Comparison of ENCODE assay signal across 1 cellular context in genomic region chr1:231926340-231926739, GRCh38.
A peak's percentile ranks its signal among the peaks of the same experiment; 100 is the strongest.
TF ChIP-seq lines count a peak whose summit lies in the region.

No MANE protein-coding gene starts in this region.

TF ChIP-seq in GM12878, 131 proteins besides CTCF, POLR2A, EP300 and RAD21 (continued from another document):
- TF ChIP-seq NBN (IDR thresholded peaks at IDR 0.05) (no peak), JUNB (IDR thresholded peaks at IDR 0.05) (peak; percentile 12; the same call in 1 of the 2 replicates)
